15 cellular contexts compared by ENCODE assay signal in genomic region chr16:11240636-11241473, GRCh38. TPM values are rescaled to one million over a fixed set of nuclear protein-coding genes. Genes with fewer than 3 reads are reported as not detected.
DNase-seq lines count a peak whose midpoint lies in the region; ATAC-seq and TF ChIP-seq lines count a peak whose summit lies in the region.
"Had no signal": no experiment of that assay in that cellular context is flagged by ENCODE, and none has a peak within 500 bp of the region (broad histone marks: within the 10 kb centered on the region; RNA-seq: fewer than 3 reads in every experiment).

No MANE protein-coding gene starts in this region.

- H3K27me3 ChIP-seq in heart right ventricle = no peaks in the 10 kb centered on the region
- no peaks in the 10 kb centered on the region for H3K27me3 ChIP-seq in thymus (ENCODE audit: control insufficient read depth, insufficient read depth)

- H3K4me3 ChIP-seq in heart right ventricle (peak overlapping the region in 4 of 10 donors; percentile 6 to 27 (median 20)), thymus (ENCODE audit: low read length) (peak overlapping the region; percentile 13)
- H3K4me3 ChIP-seq: esophagus squamous epithelium had no signal

- WGBS in heart right ventricle, 2 donors = 47 to 55% methylated on average over 10 of the region's 10 CpGs
- 39% methylated on average over 10 of the region's 10 CpGs for WGBS in thymus

- no peak for TF ChIP-seq CTCF in heart right ventricle (IDR thresholded peaks at IDR 0.05)

- no peaks in the 10 kb centered on the region for H3K36me3 ChIP-seq in heart right ventricle
- H3K36me3 ChIP-seq in thymus (ENCODE audit: control insufficient read depth, insufficient read depth) = no peaks in the 10 kb centered on the region
- H3K36me3 ChIP-seq: esophagus squamous epithelium had no signal

- intact Hi-C loops in heart right ventricle (cut with DNase I) = no loop called here

- no peaks in the 10 kb centered on the region for H3K27me3 Mint-ChIP-seq in activated naive CD8-positive, alpha-beta T cell
- H3K27me3 Mint-ChIP-seq in activated naive CD8-positive, alpha-beta T cell treated with anti-CD3 and anti-CD28 coated beads, Interleukin-2, amount 50 U/mL, for 24 hours = no peaks in the 10 kb centered on the region

- no peaks in the 10 kb centered on the region for H3K9me3 ChIP-seq in heart right ventricle
- no peaks in the 10 kb centered on the region for H3K9me3 ChIP-seq in thymus (ENCODE audit: control insufficient read depth)
- H3K9me3 ChIP-seq: esophagus squamous epithelium had no signal

- no peak for DNase-seq in activated naive CD8-positive, alpha-beta T cell treated with anti-CD3 and anti-CD28 coated beads, Interleukin-2, amount 50 U/mL, for 24 hours
- peak; percentile 69 for DNase-seq in OCI-M1 (lab: John Stamatoyannopoulos, UW)
- peak; percentile 44 to 47 for DNase-seq in heart right ventricle
- DNase-seq in kidney tubule cell (ENCODE audit: low spot score) = no peak
- no peak for DNase-seq in NCI-H345 (lab: John Stamatoyannopoulos, UW)
- DNase-seq: caudate nucleus, esophagus squamous epithelium, GDM1, Karpas-422, NCI-H2081 treated with DMSO at 0.1 percent for 48 hours had no signal

- H3K4me1 ChIP-seq in heart right ventricle (peaks cover 0 to 26% (median 0%) of the 10 kb centered on the region in 9 donors), thymus (ENCODE audit: control insufficient read depth, insufficient read depth, low read length) (peaks cover 12% of the 10 kb centered on the region)

- H3K9me3 Mint-ChIP-seq in activated naive CD8-positive, alpha-beta T cell (ENCODE audit: low read depth) = no peaks in the 10 kb centered on the region
- H3K9me3 Mint-ChIP-seq in activated naive CD8-positive, alpha-beta T cell treated with anti-CD3 and anti-CD28 coated beads, Interleukin-2, amount 50 U/mL, for 24 hours = no peaks in the 10 kb centered on the region

- H3K27ac Mint-ChIP-seq in activated naive CD8-positive, alpha-beta T cell = peak overlapping the region; percentile 72
- H3K27ac Mint-ChIP-seq in activated naive CD8-positive, alpha-beta T cell treated with anti-CD3 and anti-CD28 coated beads, Interleukin-2, amount 50 U/mL, for 24 hours = no peak overlapping the region

- no peaks in the 10 kb centered on the region for H3K36me3 Mint-ChIP-seq in activated naive CD8-positive, alpha-beta T cell
- H3K36me3 Mint-ChIP-seq in activated naive CD8-positive, alpha-beta T cell treated with anti-CD3 and anti-CD28 coated beads, Interleukin-2, amount 50 U/mL, for 24 hours (ENCODE audit: low read depth) = no peaks in the 10 kb centered on the region

- H3K4me1 Mint-ChIP-seq in activated naive CD8-positive, alpha-beta T cell (ENCODE audit: low read depth) = peaks cover 28% of the 10 kb centered on the region
- peaks cover 31% of the 10 kb centered on the region for H3K4me1 Mint-ChIP-seq in activated naive CD8-positive, alpha-beta T cell treated with anti-CD3 and anti-CD28 coated beads, Interleukin-2, amount 50 U/mL, for 24 hours

- ATAC-seq in activated naive CD8-positive, alpha-beta T cell treated with anti-CD3 and anti-CD28 coated beads, Interleukin-2, amount 50 U/mL, for 24 hours = no peak
- ATAC-seq in heart right ventricle (peak; percentile 84 to 97 (median 94)), GM19328 (IDR thresholded peaks at IDR 0.05; ENCODE audit: unreplicated experiment) (no peak)

- H3K27ac ChIP-seq in heart right ventricle (peak overlapping the region in 9 of 10 donors; percentile 31 to 85 (median 77)), thymus (ENCODE audit: low read depth) (peak overlapping the region; percentile 10)
- H3K27ac ChIP-seq: C4-2B, esophagus squamous epithelium had no signal

- no peak overlapping the region for H3K4me3 Mint-ChIP-seq in activated naive CD8-positive, alpha-beta T cell
- no peak overlapping the region for H3K4me3 Mint-ChIP-seq in activated naive CD8-positive, alpha-beta T cell treated with anti-CD3 and anti-CD28 coated beads, Interleukin-2, amount 50 U/mL, for 24 hours

RNA-seq across cellular contexts. Expression of gene SOCS1, which starts 15.1 kb away (rescaled TPM):
- 10 to 100 TPM in 1 of 10 donors, 1 to 10 TPM in 7, under 1 TPM in 2; 0.60 to 12.2 (median 2.1) TPM for total RNA-seq in heart right ventricle
- polyA plus RNA-seq in heart right ventricle (10 to 100 TPM in 1 of 2 donors, 1 to 10 TPM in 1; 5.8 to 10.8 TPM), thymus (109 TPM)

RNA-seq across cellular contexts. Expression of gene TNP2, which starts 28.3 kb away (rescaled TPM):
- total RNA-seq in heart right ventricle = not detected
- not detected for polyA plus RNA-seq in heart right ventricle
- not detected for polyA plus RNA-seq in thymus
- total RNA-seq: esophagus squamous epithelium, renal cortical epithelial cell had no signal

RNA-seq across cellular contexts. Expression of gene PRM3, which starts 32.6 kb away (rescaled TPM):
- not detected for total RNA-seq in heart right ventricle
- not detected for polyA plus RNA-seq in heart right ventricle
- polyA plus RNA-seq in thymus = not detected
- total RNA-seq: esophagus squamous epithelium, renal cortical epithelial cell had no signal

RNA-seq across cellular contexts. Expression of gene PRM2, which starts 35.4 kb away (rescaled TPM):
- total RNA-seq in heart right ventricle = not detected
- not detected for polyA plus RNA-seq in heart right ventricle
- 5.2 TPM for polyA plus RNA-seq in thymus
- total RNA-seq: esophagus squamous epithelium, renal cortical epithelial cell had no signal

RNA-seq across cellular contexts. Expression of gene PRM1, which starts 40.3 kb away (rescaled TPM):
- not detected for total RNA-seq in heart right ventricle
- polyA plus RNA-seq in heart right ventricle (not detected), thymus (0.34 TPM)
- total RNA-seq: esophagus squamous epithelium, renal cortical epithelial cell had no signal

Comparison
In these comparisons a context has a peak if more than half of its experiments do, and no peak if none do; other contexts are left out.
1. ATAC-seq: peak in heart right ventricle (8 of 8); none in activated naive CD8-positive, alpha-beta T cell treated with anti-CD3 and anti-CD28 coated beads, Interleukin-2, amount 50 U/mL, for 24 hours (single experiment) and GM19328 (single experiment).
2. DNase-seq: peak in OCI-M1 (single experiment) and heart right ventricle (2 of 2); none in activated naive CD8-positive, alpha-beta T cell treated with anti-CD3 and anti-CD28 coated beads, Interleukin-2, amount 50 U/mL, for 24 hours (single experiment), kidney tubule cell (single experiment) and NCI-H345 (single experiment).